Comparison of ENCODE assay signal across 28 cellular contexts in the genomic region with DNA sequence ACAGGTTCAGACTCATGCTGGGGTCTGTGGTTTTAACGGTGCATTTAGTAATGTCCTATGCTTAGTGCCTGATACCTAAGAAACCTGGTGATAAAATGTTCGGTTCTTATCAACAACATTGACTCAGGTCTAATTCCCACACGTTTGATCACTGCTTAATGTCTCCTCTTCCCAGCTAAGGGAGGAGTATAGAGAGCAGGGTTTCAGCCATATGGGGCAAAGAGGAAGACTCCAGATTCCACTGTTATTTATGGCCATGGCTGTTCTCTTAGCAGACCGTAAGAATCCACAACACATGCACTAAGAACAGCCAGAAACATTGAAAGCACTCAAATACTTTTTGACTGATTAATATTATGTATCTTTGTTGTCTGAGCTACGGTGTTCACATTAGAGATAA.
"Had no signal": no experiment of that assay in that cellular context is flagged by ENCODE, and none has a peak within 500 bp of the region (broad histone marks: within the 10 kb centered on the region; RNA-seq: fewer than 3 reads in every experiment).

No MANE protein-coding gene starts in this region.

- H3K27ac ChIP-seq: coronary artery, esophagus squamous epithelium, gastrocnemius medialis, hepatocyte, ovary, psoas muscle, spleen, suprapubic skin, transverse colon had no signal

- FAIRE-seq: endothelial cell of umbilical vein had no signal

- H3K4me1 ChIP-seq: esophagus squamous epithelium, gastrocnemius medialis, psoas muscle, transverse colon had no signal

- H3K36me3 ChIP-seq: esophagus squamous epithelium, gastrocnemius medialis, ovary, spleen, suprapubic skin had no signal

- H3K79me2 ChIP-seq: hepatocyte had no signal

- H2AFZ ChIP-seq: hepatocyte had no signal

- H3K4me3 Mint-ChIP-seq: central memory CD8-positive, alpha-beta T cell; memory B cell; mesothelial cell of epicardium; naive thymus-derived CD4-positive, alpha-beta T cell; nephron progenitor cell; stimulated activated naive B cell treated with anti-CD40 and anti-IgM and Interleukin-4, amounts not matched to agents 10 μg/mL and 1 μg/mL and 100 μg/mL, for 72 hours; stimulated activated naive CD8-positive, alpha-beta T cell treated with anti-CD3 and anti-CD28 coated beads, Interleukin-15, Interleukin-2, amounts not matched to agents 100 ng/mL and 50 ng/mL, for 24 hours had no signal

- H3K4me3 ChIP-seq: coronary artery, esophagus squamous epithelium, gastrocnemius medialis, hepatocyte, lung, mucosa of descending colon, ovary, psoas muscle, skin epidermis, spleen, suprapubic skin, transverse colon had no signal

- H3K9me3 ChIP-seq: esophagus squamous epithelium, gastrocnemius medialis, mucosa of descending colon, ovary, psoas muscle, suprapubic skin, transverse colon had no signal

- H3K27me3 Mint-ChIP-seq: memory B cell had no signal

- H3K27me3 ChIP-seq: gastrocnemius medialis, hepatocyte, ovary, spleen, suprapubic skin, transverse colon had no signal

- H3K9me3 Mint-ChIP-seq: central memory CD8-positive, alpha-beta T cell; stimulated activated naive CD8-positive, alpha-beta T cell treated with anti-CD3 and anti-CD28 coated beads, Interleukin-15, Interleukin-2, amounts not matched to agents 100 ng/mL and 50 ng/mL, for 24 hours had no signal

- H3K27ac Mint-ChIP-seq: memory B cell; mesothelial cell of epicardium; naive thymus-derived CD4-positive, alpha-beta T cell; nephron progenitor cell; stimulated activated naive B cell treated with anti-CD40 and anti-IgM and Interleukin-4, amounts not matched to agents 10 μg/mL and 1 μg/mL and 100 μg/mL, for 72 hours; stimulated activated naive CD8-positive, alpha-beta T cell treated with anti-CD3 and anti-CD28 coated beads, Interleukin-15, Interleukin-2, amounts not matched to agents 100 ng/mL and 50 ng/mL, for 24 hours had no signal

- ATAC-seq: gastrocnemius medialis; left lobe of liver; mucosa of descending colon; naive thymus-derived CD4-positive, alpha-beta T cell; psoas muscle; stimulated activated naive B cell treated with anti-CD40 and anti-IgM and Interleukin-4, amounts not matched to agents 10 μg/mL and 1 μg/mL and 100 μg/mL, for 72 hours had no signal

- DNase-seq: effector memory CD4-positive, alpha-beta T cell; esophagus squamous epithelium; foreskin fibroblast; gastrocnemius medialis; head of caudate nucleus; kidney; mucosa of descending colon; naive thymus-derived CD4-positive, alpha-beta T cell; nephron progenitor cell; nucleus accumbens; ovary; posterior cingulate gyrus; psoas muscle; right cardiac atrium; spleen; stimulated activated naive B cell treated with anti-CD40 and anti-IgM and Interleukin-4, amounts not matched to agents 10 μg/mL and 1 μg/mL and 100 μg/mL, for 72 hours; transverse colon had no signal

- H3K4me1 Mint-ChIP-seq: central memory CD8-positive, alpha-beta T cell had no signal

- H3K4me2 ChIP-seq: hepatocyte had no signal
